Comparison of ENCODE assay signal across 21 cellular contexts in genomic region chr13:63517376-63517775, GRCh38.
DNase-seq lines count a peak whose midpoint lies in the region; ATAC-seq, FAIRE-seq and TF ChIP-seq lines count a peak whose summit lies in the region.
"Had no signal": no experiment of that assay in that cellular context is flagged by ENCODE, and none has a peak within 500 bp of the region (broad histone marks: within the 10 kb centered on the region; RNA-seq: fewer than 3 reads in every experiment).

No MANE protein-coding gene starts in this region.

- no peak overlapping the region for H3K9ac ChIP-seq in HepG2 (ENCODE audit: insufficient read depth, low read depth, low read length)
- H3K9ac ChIP-seq: KMS-11 had no signal

- TF ChIP-seq EP300 in HepG2 (IDR thresholded peaks at IDR 0.05; ENCODE audit: low read depth in 2 of 2, low read length in 2 of 2) (no peak), HepG2 (CRISPR knock-in tag; IDR thresholded peaks at IDR 0.05; ENCODE audit: borderline replicate concordance) (no peak)

- in situ Hi-C loops in HepG2 (cut with HindIII; ENCODE audit: extremely low pct_ligation_motif_present, low pct_unique_long_range_greater_than_20kb) = no loop called here

- H3K36me3 ChIP-seq in HepG2 (replicated peaks in 1 of 2; ENCODE audit: control insufficient read depth in 1 of 2, insufficient read depth in 2 of 2, low read length in 2 of 2) (no peaks in the 10 kb centered on the region), right lobe of liver (no peaks in the 10 kb centered on the region)
- H3K36me3 ChIP-seq: breast epithelium, pancreas, upper lobe of left lung had no signal

- no peak overlapping the region for H3K4me2 ChIP-seq in HepG2 (ENCODE audit: low read depth, low read length)
- H3K4me2 ChIP-seq: KMS-11 had no signal

- H3K79me2 ChIP-seq in HepG2 (ENCODE audit: insufficient read depth, low read length) = no peaks in the 10 kb centered on the region

- BruUV-seq in HepG2 (replicated peaks; lab: Mats Ljungman, UMichigan) = no TSS peak

- H3K27me3 ChIP-seq in HepG2 (ENCODE audit: control insufficient read depth in 1 of 2, insufficient read depth in 2 of 2, low read length in 2 of 2) = no peaks in the 10 kb centered on the region; a peak in 1 of 5 replicates
- H3K27me3 ChIP-seq in right lobe of liver = no peaks in the 10 kb centered on the region
- H3K27me3 ChIP-seq: breast epithelium, pancreas, upper lobe of left lung had no signal

- ATAC-seq in HepG2 = no peak
- no peak for ATAC-seq in right lobe of liver
- ATAC-seq in HG03457 (IDR thresholded peaks at IDR 0.05; ENCODE audit: unreplicated experiment) = no peak
- ATAC-seq in sciatic nerve = no peak
- ATAC-seq: activated CD4-positive, CD25-positive, alpha-beta regulatory T cell treated with anti-CD3 and anti-CD28 coated beads, Interleukin-2, amount 50 U/mL, for 24 hours; left ventricle myocardium superior; pancreas; stimulated activated memory B cell treated with anti-CD40 and anti-IgM and Interleukin-4, amounts not matched to agents 10 μg/mL and 1 μg/mL and 100 μg/mL, for 72 hours had no signal

- TF ChIP-seq CTCF in HepG2 (CRISPR knock-in tag; IDR thresholded peaks at IDR 0.05) (no peak), right lobe of liver (IDR thresholded peaks at IDR 0.05) (no peak)

- TF ChIP-seq RAD21 in HepG2 (CRISPR knock-in tag; IDR thresholded peaks at IDR 0.05) = no peak

- POLR2A ChIA-PET in HepG2 (lab: Yijun Ruan, JAX) = no interaction called here

- TF ChIP-seq POLR2A in HepG2 (IDR thresholded peaks at IDR 0.05; ENCODE audit: insufficient read depth in 1 of 2, low read depth in 2 of 2, low read length in 2 of 2) (no peak), right lobe of liver (IDR thresholded peaks at IDR 0.05) (no peak)

- H2AFZ ChIP-seq in HepG2 (ENCODE audit: low read length) = no peak overlapping the region

- H3K4me3 ChIP-seq in HepG2 (replicated peaks in 1 of 3; ENCODE audit: insufficient read depth in 1 of 3, low read depth in 2 of 3, low read length in 3 of 3) = no peak overlapping the region
- no peak overlapping the region for H3K4me3 ChIP-seq in right lobe of liver
- H3K4me3 ChIP-seq: breast epithelium, pancreas, upper lobe of left lung had no signal

- no peaks in the 10 kb centered on the region for H3K4me1 ChIP-seq in HepG2 (ENCODE audit: insufficient read depth, low read length)
- no peaks in the 10 kb centered on the region for H3K4me1 ChIP-seq in right lobe of liver
- H3K4me1 ChIP-seq: breast epithelium, pancreas, upper lobe of left lung had no signal

- FAIRE-seq in HepG2 (lab: Jason Lieb, UNC) = no peak

- WGBS in HepG2 (ENCODE audit: low lambda C conversion rate) = 17% methylated on average over 9 of the region's 9 CpGs
- WGBS in right lobe of liver (ENCODE audit: insufficient coverage, low coverage, low lambda C conversion rate, missing lambda C conversion rate) = 54% methylated on average over 9 of the region's 9 CpGs

- DNase-seq in HepG2 (ENCODE audit: low spot score) (no peak), right lobe of liver (no peak), NCI-H2107 treated with DMSO at 0.1 percent for 48 hours (lab: John Stamatoyannopoulos, UW; ENCODE audit: unreplicated experiment) (peak; percentile 81), astrocyte of the hippocampus (ENCODE audit: low read depth, low spot score) (peak; percentile 16), stromal cell of bone marrow (ENCODE audit: low read depth) (peak; percentile 79), sciatic nerve (ENCODE audit: low spot score) (no peak)
- no peak for DNase-seq in effector CD8-positive, alpha-beta T cell (lab: John Stamatoyannopoulos, UW)
- DNase-seq: 8988T; activated naive CD4-positive, alpha-beta T cell treated with Interleukin-2 at 50 U/mL for 16 hours; H9; left ventricle myocardium superior; NCI-H2171; NK-92 treated with Interleukin-12 subunit alpha and Interleukin-12 subunit beta, amount 100 ng/mL, for 24 hours; pancreas; small intestine; upper lobe of left lung had no signal

- H4K20me1 ChIP-seq in HepG2 (ENCODE audit: insufficient read depth, low read length) = no peaks in the 10 kb centered on the region

- intact Hi-C loops in HepG2 (cut with micrococcal nuclease; ENCODE audit: unreplicated experiment) (no loop called here), right lobe of liver (cut with DNase I) (no loop called here), sciatic nerve (cut with DNase I) (no loop called here)

- H3K9me3 ChIP-seq in HepG2 (ENCODE audit: low read length) (no peaks in the 10 kb centered on the region), right lobe of liver (no peaks in the 10 kb centered on the region)
- H3K9me3 ChIP-seq: breast epithelium, pancreas, upper lobe of left lung had no signal

- CTCF ChIA-PET in HepG2 (lab: Yijun Ruan, JAX; ENCODE audit: low intra/inter-chr PET ratio, low total read pairs) = no interaction called here

- H3K27ac ChIP-seq in HepG2 (ENCODE audit: extremely low read length, insufficient read depth, low read length) = no peak overlapping the region
- H3K27ac ChIP-seq in right lobe of liver = no peak overlapping the region
- H3K27ac ChIP-seq: breast epithelium, KMS-11, pancreas, upper lobe of left lung had no signal

TF ChIP-seq in HepG2, 621 proteins besides CTCF, POLR2A, EP300 and RAD21:
- TF ChIP-seq, protein P1, sequence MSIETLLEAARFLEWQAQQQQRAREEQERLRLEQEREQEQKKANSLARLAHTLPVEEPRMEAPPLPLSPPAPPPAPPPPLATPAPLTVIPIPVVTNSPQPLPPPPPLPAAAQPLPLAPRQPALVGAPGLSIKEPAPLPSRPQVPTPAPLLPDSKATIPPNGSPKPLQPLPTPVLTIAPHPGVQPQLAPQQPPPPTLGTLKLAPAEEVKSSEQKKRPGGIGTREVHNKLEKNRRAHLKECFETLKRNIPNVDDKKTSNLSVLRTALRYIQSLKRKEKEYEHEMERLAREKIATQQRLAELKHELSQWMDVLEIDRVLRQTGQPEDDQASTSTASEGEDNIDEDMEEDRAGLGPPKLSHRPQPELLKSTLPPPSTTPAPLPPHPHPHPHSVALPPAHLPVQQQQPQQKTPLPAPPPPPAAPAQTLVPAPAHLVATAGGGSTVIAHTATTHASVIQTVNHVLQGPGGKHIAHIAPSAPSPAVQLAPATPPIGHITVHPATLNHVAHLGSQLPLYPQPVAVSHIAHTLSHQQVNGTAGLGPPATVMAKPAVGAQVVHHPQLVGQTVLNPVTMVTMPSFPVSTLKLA (IDR thresholded peaks at IDR 0.05) = peak; percentile 46; the same call in 1 of the 2 replicates
- no peak for TF ChIP-seq SIN3B (IDR thresholded peaks at IDR 0.05; ENCODE audit: low read length)

Comparison
In these comparisons a context has a peak if more than half of its experiments do, and no peak if none do; other contexts are left out.
1. DNase-seq: peak in NCI-H2107 treated with DMSO at 0.1 percent for 48 hours (single experiment), astrocyte of the hippocampus (single experiment) and stromal cell of bone marrow (single experiment); none in HepG2 (single experiment), right lobe of liver (0 of 3), sciatic nerve (single experiment) and effector CD8-positive, alpha-beta T cell (single experiment).